In genomic region chr5:73218552-73219171, GRCh38 we compare ENCODE assay signal across 9 cellular contexts. TPM values are rescaled to one million over a fixed set of nuclear protein-coding genes. Genes with fewer than 3 reads are reported as not detected.
DNase-seq lines count a peak whose midpoint lies in the region; ATAC-seq and TF ChIP-seq lines count a peak whose summit lies in the region.
"Had no signal": no experiment of that assay in that cellular context is flagged by ENCODE, and none has a peak within 500 bp of the region (broad histone marks: within the 10 kb centered on the region; RNA-seq: fewer than 3 reads in every experiment).

No MANE protein-coding gene starts in this region.

- WGBS in endodermal cell (ENCODE audit: insufficient coverage in 1 of 2, insufficient read length in 1 of 2), 2 experiments, result 64 to 79% methylated on average over 2 to 4 of the region's 4 CpGs
- 51 to 60% methylated on average over 3 to 4 of the region's 4 CpGs for WGBS in testis, 2 donors

- peak; percentile 8 for DNase-seq in NCI-H2227 (lab: John Stamatoyannopoulos, UW; ENCODE audit: unreplicated experiment)
- DNase-seq in NCI-H2227 treated with DMSO at 0.1 percent for 48 hours (lab: John Stamatoyannopoulos, UW), result no peak
- DNase-seq in NCI-H748 treated with DMSO at 0.1 percent for 48 hours (lab: John Stamatoyannopoulos, UW), result peak; percentile 4
- DNase-seq in endodermal cell, result peak; percentile 44
- DNase-seq in testis, result no peak
- DNase-seq in C1 segment of cervical spinal cord (lab: John Stamatoyannopoulos, UW), result no peak
- DNase-seq: activated B cell treated with CpG ODN at 0.5 μM for 24 hours had no signal

- no peak overlapping the region for H3K4me3 Mint-ChIP-seq in endodermal cell
- H3K4me3 Mint-ChIP-seq: activated B cell treated with CpG ODN at 0.5 μM for 24 hours had no signal

- H3K4me3 ChIP-seq in endodermal cell (ENCODE audit: low read length), result no peak overlapping the region
- H3K4me3 ChIP-seq in testis, result no peak overlapping the region

- H3K36me3 ChIP-seq in endodermal cell (ENCODE audit: control insufficient read depth, insufficient read depth, low read length), result no peaks in the 10 kb centered on the region
- no peaks in the 10 kb centered on the region for H3K36me3 ChIP-seq in testis (ENCODE audit: low read depth, missing control alignments)

- no peak overlapping the region for H3K27ac Mint-ChIP-seq in endodermal cell
- H3K27ac Mint-ChIP-seq: activated B cell treated with CpG ODN at 0.5 μM for 24 hours had no signal

- TF ChIP-seq POLR2A in testis (IDR thresholded peaks at IDR 0.05), result no peak

- H3K4me1 ChIP-seq in endodermal cell (ENCODE audit: control insufficient read depth, insufficient read depth, low read length) (peaks cover 3% of the 10 kb centered on the region), testis (no peaks in the 10 kb centered on the region)

- H3K36me3 Mint-ChIP-seq in endodermal cell (ENCODE audit: low read depth), result no peaks in the 10 kb centered on the region

- ATAC-seq in GM19452 (IDR thresholded peaks at IDR 0.05; ENCODE audit: unreplicated experiment), result no peak
- ATAC-seq in GM21786 (IDR thresholded peaks at IDR 0.05; ENCODE audit: unreplicated experiment), result no peak

- TF ChIP-seq CTCF in endodermal cell (conservative IDR thresholded peaks at IDR 0.05), result peak; percentile 72
- peak in 2 of 3 experiments; percentile 16 to 20 for TF ChIP-seq CTCF in testis (IDR thresholded peaks at IDR 0.05)

- H3K9me3 Mint-ChIP-seq in endodermal cell, result no peaks in the 10 kb centered on the region
- H3K9me3 Mint-ChIP-seq: activated B cell treated with CpG ODN at 0.5 μM for 24 hours had no signal

- peaks cover 20% of the 10 kb centered on the region for H3K4me1 Mint-ChIP-seq in endodermal cell

- no peak overlapping the region for H3K9ac ChIP-seq in endodermal cell (ENCODE audit: extremely low read depth, low read length, poor library complexity, severe bottlenecking)

- peaks cover 84% of the 10 kb centered on the region for H3K27me3 Mint-ChIP-seq in endodermal cell (ENCODE audit: insufficient read depth)

- intact Hi-C loops in testis (cut with DNase I; ENCODE audit: low total_unique reads), result no loop called here

- H3K27ac ChIP-seq in endodermal cell (ENCODE audit: low read depth, low read length), result no peak overlapping the region
- H3K27ac ChIP-seq in testis, result no peak overlapping the region

- H3K27me3 ChIP-seq in endodermal cell (ENCODE audit: control insufficient read depth, insufficient read depth, low read length, poor library complexity, severe bottlenecking), result peaks cover 80% of the 10 kb centered on the region
- no peaks in the 10 kb centered on the region for H3K27me3 ChIP-seq in testis

- H3K9me3 ChIP-seq in endodermal cell (ENCODE audit: control insufficient read depth, low read length), result no peaks in the 10 kb centered on the region
- H3K9me3 ChIP-seq in testis, result no peaks in the 10 kb centered on the region

RNA-seq across cellular contexts. Expression of gene TMEM174, which starts 45.7 kb away (rescaled TPM):
- total RNA-seq in endodermal cell (not detected), testis (not detected)
- not detected for polyA plus RNA-seq in endodermal cell (2013, experiment 1 of 2)
- polyA plus RNA-seq in endodermal cell (2013, experiment 2 of 2), result not detected
- not detected for polyA plus RNA-seq in testis (ENCODE audit: insufficient read depth, low read depth, low replicate concordance)
- total RNA-seq: activated B cell treated with CpG ODN at 0.5 μM for 24 hours had no signal

Comparison
In these comparisons a context has a peak if more than half of its experiments do, and no peak if none do; other contexts are left out.
1. DNase-seq: peak in NCI-H2227 (single experiment), NCI-H748 treated with DMSO at 0.1 percent for 48 hours (single experiment) and endodermal cell (single experiment); none in NCI-H2227 treated with DMSO at 0.1 percent for 48 hours (single experiment), testis (single experiment) and C1 segment of cervical spinal cord (0 of 14).